1 cellular context compared by ENCODE assay signal in genomic region chr22:43884600-43885318, GRCh38.
TF ChIP-seq lines count a peak whose summit lies in the region.

No MANE protein-coding gene starts in this region.

TF ChIP-seq in HEK293, 187 proteins besides CTCF, POLR2A, EP300 and RAD21 (continued from another document):
- no peak for TF ChIP-seq ZBTB26 (tag by site-specific recombination; optimal IDR thresholded peaks at IDR 0.05)
- TF ChIP-seq ZNF302 (tag by site-specific recombination; IDR thresholded peaks at IDR 0.05; ENCODE audit: low read depth), result no peak
- TF ChIP-seq ZBTB10 (tag by site-specific recombination; IDR thresholded peaks at IDR 0.05), result 0 out of 2 replicates have a peak, but pooled peaks have one; percentile 47
- TF ChIP-seq GLIS2 (tag by site-specific recombination; IDR thresholded peaks at IDR 0.05), result peak; percentile 10; the same call in 1 of the 2 replicates
